ENCODE assay signal across 10 cellular contexts in genomic region chr5:39501403-39501802, GRCh38.
DNase-seq lines count a peak whose midpoint lies in the region; ATAC-seq and TF ChIP-seq lines count a peak whose summit lies in the region.
"Had no signal": no experiment of that assay in that cellular context is flagged by ENCODE, and none has a peak within 500 bp of the region (broad histone marks: within the 10 kb centered on the region; RNA-seq: fewer than 3 reads in every experiment).

No MANE protein-coding gene starts in this region.

- POLR2A ChIA-PET in RWPE1 (lab: Yijun Ruan, JAX; ENCODE audit: low non-redundant PET): no interaction called here

- H3K4me1 ChIP-seq in trophoblast cell (ENCODE audit: control insufficient read depth in 1 of 2, insufficient read depth in 2 of 2, low read length in 2 of 2): no peaks in the 10 kb centered on the region

- H3K36me3 ChIP-seq in trophoblast cell (ENCODE audit: control insufficient read depth in 1 of 2, insufficient read depth in 2 of 2, low read length in 2 of 2): no peaks in the 10 kb centered on the region

- no peak overlapping the region for H4K8ac ChIP-seq in trophoblast cell (ENCODE audit: low read depth, low read length)

- no peak overlapping the region for H4K91ac ChIP-seq in trophoblast cell (ENCODE audit: low read depth, low read length)

- DNase-seq in AG08395 (ENCODE audit: low spot score): peak; percentile 63
- DNase-seq in RWPE1 (ENCODE audit: low spot score): peak; percentile 64
- peak; percentile 93 for DNase-seq in fibroblast of peridontal ligament (ENCODE audit: extremely low read depth)
- peak; percentile 27 to 41 for DNase-seq in trophoblast cell
- no peak for DNase-seq in putamen (ENCODE audit: low spot score)
- no peak for DNase-seq in central memory CD4-positive, alpha-beta T cell
- DNase-seq in stimulated activated CD8-positive, alpha-beta memory T cell treated with anti-CD3 and anti-CD28 coated beads, Interleukin-4, amount 100 ng/mL, for 48 hours: no peak
- DNase-seq: activated CD8-positive, alpha-beta memory T cell treated with anti-CD3 and anti-CD28 coated beads, Interleukin-2, amount 50 U/mL, for 48 hours; islet precursor cell had no signal

- H2BK12ac ChIP-seq in trophoblast cell (ENCODE audit: low read length): no peak overlapping the region

- no peak overlapping the region for H3K23ac ChIP-seq in trophoblast cell (ENCODE audit: low read length)

- no peak overlapping the region for H2BK5ac ChIP-seq in trophoblast cell (ENCODE audit: low read depth, low read length, poor library complexity)

- H3K18ac ChIP-seq in trophoblast cell (ENCODE audit: low read length): no peak overlapping the region

- no peak overlapping the region for H3K4me2 ChIP-seq in trophoblast cell (ENCODE audit: low read length)

- no peak overlapping the region for H2AK5ac ChIP-seq in trophoblast cell (ENCODE audit: low read length)

- TF ChIP-seq CTCF in RWPE1 (conservative IDR thresholded peaks at IDR 0.05; ENCODE audit: low read depth): no peak

- ATAC-seq in GM21390 (IDR thresholded peaks at IDR 0.05; ENCODE audit: unreplicated experiment): no peak

- H3K14ac ChIP-seq in trophoblast cell (ENCODE audit: low read length): no peak overlapping the region

- WGBS in trophoblast cell (ENCODE audit: extremely low coverage, insufficient coverage, insufficient read length): no CpG with 5 or more reads among the region's 5 CpGs

- H3K27me3 ChIP-seq in trophoblast cell (ENCODE audit: insufficient read depth, low read length): no peaks in the 10 kb centered on the region

- H3K4ac ChIP-seq in trophoblast cell (ENCODE audit: low read depth, low read length): no peak overlapping the region

- H4K12ac ChIP-seq in trophoblast cell (ENCODE audit: low read depth, low read length): no peak overlapping the region

- no peaks in the 10 kb centered on the region for H3K79me2 ChIP-seq in trophoblast cell (ENCODE audit: control insufficient read depth, insufficient read depth, low read length, poor library complexity)

- no peak overlapping the region for H3K27ac ChIP-seq in RWPE1
- no peak overlapping the region for H3K27ac ChIP-seq in trophoblast cell (ENCODE audit: low read depth, low read length)

- no peak overlapping the region for H2BK120ac ChIP-seq in trophoblast cell (ENCODE audit: insufficient read depth, low read length, poor library complexity)

- peaks cover 2% of the 10 kb centered on the region for H3K9me3 ChIP-seq in trophoblast cell (ENCODE audit: insufficient read depth, low read depth, low read length)

- no peak overlapping the region for H3K4me3 ChIP-seq in trophoblast cell (ENCODE audit: low read depth, low read length)

- no peak overlapping the region for H2AFZ ChIP-seq in trophoblast cell (ENCODE audit: insufficient read depth, low read length, poor library complexity)

- CTCF ChIA-PET in RWPE1 (lab: Yijun Ruan, JAX): interaction anchor here (0.8 kb wide), 1 partner anchor 43 kb away, joined by 4 read pairs; no protein-coding TSS in a partner anchor

- peaks cover 3% of the 10 kb centered on the region for H3K79me1 ChIP-seq in trophoblast cell (ENCODE audit: low read length)

- H3K9ac ChIP-seq in trophoblast cell (ENCODE audit: low read length): no peak overlapping the region

Comparison
In these comparisons a context has a peak if more than half of its experiments do, and no peak if none do; other contexts are left out.
1. DNase-seq: peak in AG08395 (single experiment), RWPE1 (single experiment), fibroblast of peridontal ligament (single experiment) and trophoblast cell (2 of 2); none in putamen (single experiment), central memory CD4-positive, alpha-beta T cell (single experiment) and stimulated activated CD8-positive, alpha-beta memory T cell treated with anti-CD3 and anti-CD28 coated beads, Interleukin-4, amount 100 ng/mL, for 48 hours (single experiment).